In the genomic region with DNA sequence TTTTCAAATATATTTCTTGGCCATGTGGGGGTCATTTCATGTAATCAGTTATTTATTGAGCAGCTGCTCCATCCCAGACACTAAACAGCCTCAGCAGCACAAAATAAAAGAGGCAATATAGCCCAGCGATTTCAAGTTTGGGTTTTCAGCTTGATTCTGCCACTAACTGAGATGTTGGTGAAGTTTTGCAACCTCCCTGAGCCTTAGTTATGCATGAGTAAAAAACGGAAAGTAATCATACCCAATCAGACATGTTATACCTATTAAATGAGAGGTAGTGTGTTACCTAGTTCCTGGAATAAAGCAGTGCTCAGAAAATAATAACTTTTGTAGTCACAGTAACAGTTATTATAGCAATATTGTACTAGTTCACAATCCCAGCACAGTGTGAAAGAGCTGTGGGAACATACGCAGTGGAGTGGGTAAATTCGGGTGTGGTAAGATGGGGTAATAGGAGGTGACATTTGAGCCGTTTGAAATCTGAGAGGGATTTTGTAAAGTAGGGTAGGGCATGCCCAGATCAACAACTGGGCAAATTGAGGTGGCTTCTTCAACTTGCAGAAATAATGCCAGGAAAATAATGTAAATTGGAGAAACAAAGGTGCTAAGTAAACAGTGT, we compare ENCODE assay signal across 10 cellular contexts. TPM values are rescaled to one million over a fixed set of nuclear protein-coding genes. Genes with fewer than 3 reads are reported as not detected.
A peak's percentile ranks its signal among the peaks of the same experiment; 100 is the strongest.
DNase-seq lines count a peak whose midpoint lies in the region; ATAC-seq and TF ChIP-seq lines count a peak whose summit lies in the region.
"Had no signal": no experiment of that assay in that cellular context is flagged by ENCODE, and none has a peak within 500 bp of the region (broad histone marks: within the 10 kb centered on the region; RNA-seq: fewer than 3 reads in every experiment).

No MANE protein-coding gene starts in this region.

- intact Hi-C loops in transverse colon (cut with DNase I; ENCODE audit: low total_unique reads), result no loop called here

- H3K9ac ChIP-seq in iPS-20b (ENCODE audit: low read depth, low read length), result no peak overlapping the region

- H3K27me3 ChIP-seq in iPS-20b (ENCODE audit: insufficient read depth, low read length), result no peaks in the 10 kb centered on the region
- H3K27me3 ChIP-seq in transverse colon, result no peaks in the 10 kb centered on the region

- in situ Hi-C loops in transverse colon (cut with MboI; ENCODE audit: low pct_ligation_motif_present in 1 of 4, low pct_unique_long_range_greater_than_20kb in 1 of 4, low sequenced_read_pairs in 3 of 4), result no loop called here

- H3K27ac Mint-ChIP-seq in activated naive CD4-positive, alpha-beta T cell treated with anti-CD3 and anti-CD28 coated beads, Interleukin-2, amount 10 ng/mL, durations not matched to agents 7 days and 5 days, result peak overlapping the region; percentile 93

- 56 to 66% methylated on average over 4 to 5 of the region's 5 CpGs for WGBS in transverse colon (ENCODE audit: low coverage in 1 of 2), 2 donors

- H3K27me3 Mint-ChIP-seq in activated naive CD4-positive, alpha-beta T cell treated with anti-CD3 and anti-CD28 coated beads, Interleukin-2, amount 10 ng/mL, durations not matched to agents 7 days and 5 days, result peaks cover 11% of the 10 kb centered on the region

- no peaks in the 10 kb centered on the region for H3K9me3 Mint-ChIP-seq in activated naive CD4-positive, alpha-beta T cell treated with anti-CD3 and anti-CD28 coated beads, Interleukin-2, amount 10 ng/mL, durations not matched to agents 7 days and 5 days

- H3K27ac ChIP-seq in VCaP, result peak overlapping the region; percentile 90; the same call in 1 of the 2 replicates
- H3K27ac ChIP-seq in iPS-20b (ENCODE audit: low read length), result no peak overlapping the region
- H3K27ac ChIP-seq in transverse colon, result peak overlapping the region; percentile 93 to 100 (median 97)

- DNase-seq in activated naive CD4-positive, alpha-beta T cell treated with anti-CD3 and anti-CD28 coated beads, Interleukin-2, amount 10 ng/mL, durations not matched to agents 7 days and 5 days, result no peak
- DNase-seq in activated naive CD4-positive, alpha-beta T cell treated with Interleukin-2 at 50 U/mL for 16 hours, result no peak
- DNase-seq in transverse colon, result no peak
- no peak for DNase-seq in stimulated activated CD4-positive, alpha-beta T cell treated with anti-CD3 and anti-CD28 coated beads, Interleukin-2, amount 100 ng/mL, for 48 hours
- DNase-seq in GM19240 (ENCODE audit: insufficient read length, low spot score), result no peak
- DNase-seq: DMS79, SHP77 had no signal

- H3K36me3 ChIP-seq in iPS-20b (ENCODE audit: insufficient read depth, low read depth, low read length) (peaks cover 17% of the 10 kb centered on the region), transverse colon (peaks cover 0 to 17% (median 0%) of the 10 kb centered on the region in 4 donors)

- CTCF ChIA-PET in activated naive CD4-positive, alpha-beta T cell treated with anti-CD3 and anti-CD28 coated beads, Interleukin-2, amount 10 ng/mL, durations not matched to agents 7 days and 5 days (lab: Charles Lee), result interaction anchor here (0.6 to 1.2 kb wide), 2 partner anchors 32 to 391 kb away, joined by 3 to 4 read pairs; no protein-coding TSS in a partner anchor

- H3K4me3 Mint-ChIP-seq in activated naive CD4-positive, alpha-beta T cell treated with anti-CD3 and anti-CD28 coated beads, Interleukin-2, amount 10 ng/mL, durations not matched to agents 7 days and 5 days, result peak overlapping the region; percentile 95

- TF ChIP-seq EP300 in transverse colon (IDR thresholded peaks at IDR 0.05; ENCODE audit: low read depth), result no peak

- H3K4me3 ChIP-seq in iPS-20b (ENCODE audit: low read length), result 0 out of 2 replicates have a peak overlapping the region, but pooled peaks have one; percentile 92
- no peak overlapping the region for H3K4me3 ChIP-seq in transverse colon

- H3K9me3 ChIP-seq in iPS-20b (ENCODE audit: insufficient read depth, low read depth, low read length) (no peaks in the 10 kb centered on the region), transverse colon (no peaks in the 10 kb centered on the region)

- H3K36me3 Mint-ChIP-seq in activated naive CD4-positive, alpha-beta T cell treated with anti-CD3 and anti-CD28 coated beads, Interleukin-2, amount 10 ng/mL, durations not matched to agents 7 days and 5 days, result peaks cover 50% of the 10 kb centered on the region

- no peak for ATAC-seq in HG03108 (IDR thresholded peaks at IDR 0.05; ENCODE audit: unreplicated experiment)

- no peak for TF ChIP-seq POLR2A in transverse colon (IDR thresholded peaks at IDR 0.05)

- no peak for TF ChIP-seq CTCF in VCaP (conservative IDR thresholded peaks at IDR 0.05)
- no peak for TF ChIP-seq CTCF in transverse colon (IDR thresholded peaks at IDR 0.05)

- H3K4me1 Mint-ChIP-seq in activated naive CD4-positive, alpha-beta T cell treated with anti-CD3 and anti-CD28 coated beads, Interleukin-2, amount 10 ng/mL, durations not matched to agents 7 days and 5 days, result peaks cover 57% of the 10 kb centered on the region

- H3K4me1 ChIP-seq in iPS-20b (ENCODE audit: insufficient read depth, low read length) (no peaks in the 10 kb centered on the region), transverse colon (peaks cover 0 to 26% (median 19%) of the 10 kb centered on the region in 4 donors)

RNA-seq across cellular contexts. Expression of gene SLC9A8, which starts 1.5 kb away (rescaled TPM):
- total RNA-seq in transverse colon, result 10 to 100 TPM in 3 of 4 donors, 1 to 10 TPM in 1; 9.0 to 31.0 (median 16.6) TPM
